In genomic region chr1:161427733-161428516, GRCh38 we compare ENCODE assay signal across 8 cellular contexts.
DNase-seq lines count a peak whose midpoint lies in the region; ATAC-seq and TF ChIP-seq lines count a peak whose summit lies in the region.

No MANE protein-coding gene starts in this region.

- no peaks in the 10 kb centered on the region for H3K79me2 ChIP-seq in SK-N-SH (ENCODE audit: insufficient read depth)

- TF ChIP-seq RAD21 in SK-N-SH (IDR thresholded peaks at IDR 0.05; ENCODE audit: low read length): no peak

- peaks cover 0 to 7% of the 10 kb centered on the region in 2 experiments; a peak in 2 of 4 replicates for H3K4me1 ChIP-seq in SK-N-SH (ENCODE audit: control insufficient read depth in 1 of 2, insufficient read depth in 2 of 2, low read depth in 1 of 2, low read length in 1 of 2)

- intact Hi-C loops in lower leg skin (cut with DNase I; ENCODE audit: low total_unique reads): no loop called here

- no peak for TF ChIP-seq EP300 in SK-N-SH (IDR thresholded peaks at IDR 0.05; ENCODE audit: borderline replicate concordance in 1 of 2, low read depth in 1 of 2, low read length in 1 of 2)

- POLR2A ChIA-PET in SK-N-SH (lab: Yijun Ruan, JAX): no interaction called here

- H3K27ac ChIP-seq in SK-N-SH (ENCODE audit: low read depth in 2 of 2, low read length in 1 of 2): no peak overlapping the region

- no peak for TF ChIP-seq POLR2A in lower leg skin (IDR thresholded peaks at IDR 0.05)

- DNase-seq in SK-N-SH (peak; percentile 36), fibroblast of the conjunctiva (ENCODE audit: low read depth) (peak; percentile 43), NOMO-1 treated with dmso at 0.1 percent for 144 hours (lab: John Stamatoyannopoulos, UW; ENCODE audit: unreplicated experiment) (no peak), NOMO-1 (lab: John Stamatoyannopoulos, UW; ENCODE audit: unreplicated experiment in 2 of 2) (no peak), lower leg skin (ENCODE audit: low spot score in 2 of 2) (no peak)
- DNase-seq in stimulated activated CD4-positive, alpha-beta T cell treated with anti-CD3 and anti-CD28 coated beads, Interleukin-4, amount 100 ng/mL, for 1 hour: peak; percentile 53

- no peaks in the 10 kb centered on the region for H4K20me1 ChIP-seq in SK-N-SH (ENCODE audit: insufficient read depth)

- CTCF ChIA-PET in SK-N-SH (lab: Yijun Ruan, JAX): interaction anchor here (2.9 kb wide), 1 partner anchor 12 kb away, joined by 18 read pairs; no protein-coding TSS in a partner anchor

- H3K9me2 ChIP-seq in SK-N-SH: no peaks in the 10 kb centered on the region

- no peak overlapping the region for H3K9ac ChIP-seq in SK-N-SH

- H2AFZ ChIP-seq in SK-N-SH (ENCODE audit: low read depth): no peak overlapping the region

- H3F3A ChIP-seq in SK-N-SH (replicated peaks; ENCODE audit: insufficient read depth): peaks cover 8% of the 10 kb centered on the region

- H3K36me3 ChIP-seq in SK-N-SH (replicated peaks in 1 of 2; ENCODE audit: control insufficient read depth in 1 of 2, insufficient read depth in 2 of 2, low read length in 1 of 2): no peaks in the 10 kb centered on the region

- WGBS in SK-N-SH (ENCODE audit: low lambda C conversion rate): 1% methylated on average over 18 of the region's 18 CpGs
- WGBS in lower leg skin, 2 donors: 33 to 34% methylated on average over 18 of the region's 18 CpGs

- peak overlapping the region; percentile 40 for H3K4me2 ChIP-seq in SK-N-SH

- no peak for TF ChIP-seq CTCF in SK-N-SH (IDR thresholded peaks at IDR 0.05)
- no peak for TF ChIP-seq CTCF in lower leg skin (IDR thresholded peaks at IDR 0.05)

- H3K4me3 ChIP-seq in SK-N-SH (ENCODE audit: low read depth in 2 of 2, low read length in 1 of 2) (peak overlapping the region; percentile 41 to 45), lower leg skin (ENCODE audit: low read depth, poor library complexity, severe bottlenecking) (no peak overlapping the region)

- H3K27me3 ChIP-seq in SK-N-SH (ENCODE audit: insufficient read depth): peaks cover 9% of the 10 kb centered on the region; the same call in 1 of the 2 replicates

- H3K9me3 ChIP-seq in SK-N-SH: no peaks in the 10 kb centered on the region

- ATAC-seq in GM21723 (IDR thresholded peaks at IDR 0.05; ENCODE audit: unreplicated experiment): peak; percentile 89
- no peak for ATAC-seq in HG03175 (IDR thresholded peaks at IDR 0.05; ENCODE audit: unreplicated experiment)

TF ChIP-seq in SK-N-SH, 30 proteins besides CTCF, POLR2A, EP300 and RAD21:
- TF ChIP-seq RXRA (IDR thresholded peaks at IDR 0.05; ENCODE audit: borderline replicate concordance, low read depth) (no peak), FOSL2 (IDR thresholded peaks at IDR 0.05; ENCODE audit: borderline replicate concordance, low read depth) (peak; percentile 76; the same call in 1 of the 2 replicates), USF2 (IDR thresholded peaks at IDR 0.05; ENCODE audit: borderline replicate concordance, low read depth, low read length) (no peak), EZH2phosphoT487 (IDR thresholded peaks at IDR 0.05; ENCODE audit: borderline replicate concordance, low read depth) (no peak), FOXM1 (IDR thresholded peaks at IDR 0.05; ENCODE audit: low read depth) (no peak), TAF1 (IDR thresholded peaks at IDR 0.05; ENCODE audit: borderline replicate concordance, low read depth, low read length) (no peak), NRF1 (IDR thresholded peaks at IDR 0.05; ENCODE audit: low read depth, low read length) (no peak), USF1 (IDR thresholded peaks at IDR 0.05; ENCODE audit: borderline replicate concordance, low read depth) (no peak), YY1 (IDR thresholded peaks at IDR 0.05; ENCODE audit: low read depth) (no peak), SMC3 (IDR thresholded peaks at IDR 0.05; ENCODE audit: low read depth, low read length) (no peak), GABPA (IDR thresholded peaks at IDR 0.05; ENCODE audit: low read depth) (no peak), RCOR1 (IDR thresholded peaks at IDR 0.05; ENCODE audit: low read length) (no peak), TCF12 (IDR thresholded peaks at IDR 0.05) (no peak), GATA2 (CRISPR knock-in tag; IDR thresholded peaks at IDR 0.05) (peak; percentile 34; the same call in 1 of the 2 replicates), ELF1 (IDR thresholded peaks at IDR 0.05) (no peak), NFIC (IDR thresholded peaks at IDR 0.05; ENCODE audit: borderline replicate concordance) (no peak), PBX3 (IDR thresholded peaks at IDR 0.05) (no peak), POLR2AphosphoS5 (IDR thresholded peaks at IDR 0.05; ENCODE audit: low read depth, low read length) (no peak), TEAD4 (IDR thresholded peaks at IDR 0.05; ENCODE audit: borderline replicate concordance, insufficient read depth) (peak; percentile 86), MXI1 (IDR thresholded peaks at IDR 0.05; ENCODE audit: low read depth, low read length) (no peak), SIN3A (IDR thresholded peaks at IDR 0.05; ENCODE audit: borderline replicate concordance, low read depth, low read length) (no peak)
- TF ChIP-seq, protein P1, sequence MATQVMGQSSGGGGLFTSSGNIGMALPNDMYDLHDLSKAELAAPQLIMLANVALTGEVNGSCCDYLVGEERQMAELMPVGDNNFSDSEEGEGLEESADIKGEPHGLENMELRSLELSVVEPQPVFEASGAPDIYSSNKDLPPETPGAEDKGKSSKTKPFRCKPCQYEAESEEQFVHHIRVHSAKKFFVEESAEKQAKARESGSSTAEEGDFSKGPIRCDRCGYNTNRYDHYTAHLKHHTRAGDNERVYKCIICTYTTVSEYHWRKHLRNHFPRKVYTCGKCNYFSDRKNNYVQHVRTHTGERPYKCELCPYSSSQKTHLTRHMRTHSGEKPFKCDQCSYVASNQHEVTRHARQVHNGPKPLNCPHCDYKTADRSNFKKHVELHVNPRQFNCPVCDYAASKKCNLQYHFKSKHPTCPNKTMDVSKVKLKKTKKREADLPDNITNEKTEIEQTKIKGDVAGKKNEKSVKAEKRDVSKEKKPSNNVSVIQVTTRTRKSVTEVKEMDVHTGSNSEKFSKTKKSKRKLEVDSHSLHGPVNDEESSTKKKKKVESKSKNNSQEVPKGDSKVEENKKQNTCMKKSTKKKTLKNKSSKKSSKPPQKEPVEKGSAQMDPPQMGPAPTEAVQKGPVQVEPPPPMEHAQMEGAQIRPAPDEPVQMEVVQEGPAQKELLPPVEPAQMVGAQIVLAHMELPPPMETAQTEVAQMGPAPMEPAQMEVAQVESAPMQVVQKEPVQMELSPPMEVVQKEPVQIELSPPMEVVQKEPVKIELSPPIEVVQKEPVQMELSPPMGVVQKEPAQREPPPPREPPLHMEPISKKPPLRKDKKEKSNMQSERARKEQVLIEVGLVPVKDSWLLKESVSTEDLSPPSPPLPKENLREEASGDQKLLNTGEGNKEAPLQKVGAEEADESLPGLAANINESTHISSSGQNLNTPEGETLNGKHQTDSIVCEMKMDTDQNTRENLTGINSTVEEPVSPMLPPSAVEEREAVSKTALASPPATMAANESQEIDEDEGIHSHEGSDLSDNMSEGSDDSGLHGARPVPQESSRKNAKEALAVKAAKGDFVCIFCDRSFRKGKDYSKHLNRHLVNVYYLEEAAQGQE (IDR thresholded peaks at IDR 0.05; ENCODE audit: low read depth, low read length): no peak; the same call in 1 of the 2 replicates
- TF ChIP-seq, protein P2, sequence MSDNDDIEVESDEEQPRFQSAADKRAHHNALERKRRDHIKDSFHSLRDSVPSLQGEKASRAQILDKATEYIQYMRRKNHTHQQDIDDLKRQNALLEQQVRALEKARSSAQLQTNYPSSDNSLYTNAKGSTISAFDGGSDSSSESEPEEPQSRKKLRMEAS (IDR thresholded peaks at IDR 0.05; ENCODE audit: low read depth): no peak

Comparison
In these comparisons a context has a peak if more than half of its experiments do, and no peak if none do; other contexts are left out.
1. DNase-seq: peak in SK-N-SH (single experiment), fibroblast of the conjunctiva (single experiment) and stimulated activated CD4-positive, alpha-beta T cell treated with anti-CD3 and anti-CD28 coated beads, Interleukin-4, amount 100 ng/mL, for 1 hour (single experiment); none in NOMO-1 treated with dmso at 0.1 percent for 144 hours (single experiment), NOMO-1 (0 of 2) and lower leg skin (0 of 2).